8 cellular contexts compared by ENCODE assay signal in the genomic region with DNA sequence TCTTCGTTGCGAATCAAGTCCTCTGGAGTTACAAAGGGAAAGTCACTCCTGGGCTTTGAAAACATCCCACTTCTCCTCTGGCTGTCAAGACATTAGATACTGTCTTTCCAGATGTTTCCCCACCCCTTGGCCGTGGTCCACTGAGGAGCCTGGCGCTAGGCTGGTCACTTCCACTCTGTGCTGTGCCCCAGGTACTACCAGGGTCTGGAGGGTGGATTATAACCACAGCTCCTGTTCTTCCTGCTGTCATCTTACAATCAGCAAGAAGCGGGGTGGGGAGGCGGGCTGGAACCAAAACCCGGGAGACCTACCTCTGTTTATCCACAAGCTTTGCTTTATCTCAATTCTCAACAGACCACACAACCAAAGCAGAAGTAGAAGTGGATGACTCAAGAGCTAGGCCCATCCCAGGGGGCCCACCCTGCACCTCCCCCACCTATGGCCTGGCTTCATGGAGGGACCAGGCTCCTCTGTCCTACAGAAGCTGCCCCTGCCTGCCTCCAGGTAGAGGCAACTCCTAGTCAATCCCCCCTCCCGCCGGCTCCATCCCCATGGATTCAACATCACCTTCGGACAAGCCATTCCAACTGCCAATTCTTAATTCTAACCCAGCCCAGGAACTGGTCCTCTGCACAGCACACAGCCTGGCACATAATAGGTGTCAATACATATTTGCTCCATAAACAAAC. TPM values are rescaled to one million over a fixed set of nuclear protein-coding genes. Genes with fewer than 3 reads are reported as not detected.
DNase-seq lines count a peak whose midpoint lies in the region; ATAC-seq and TF ChIP-seq lines count a peak whose summit lies in the region.

No MANE protein-coding gene starts in this region.

- no peaks in the 10 kb centered on the region for H3K9me3 ChIP-seq in BLaER1 treated with 17β-estradiol and CSF1 and Interleukin-3, amounts not matched to agents 10 nM and 100 nM (replicated peaks in 1 of 11)

- peak overlapping the region in 10 of 11 experiments; percentile 44 to 73 (median 70); a peak in 20 of 22 replicates for H3K9ac ChIP-seq in BLaER1 treated with 17β-estradiol and CSF1 and Interleukin-3, amounts not matched to agents 10 nM and 100 nM
- H3K9ac ChIP-seq in KMS-11 = no peak overlapping the region

- peaks cover 98 to 100% (median 100%) of the 10 kb centered on the region in 10 experiments for H3K4me1 ChIP-seq in BLaER1 treated with 17β-estradiol and CSF1 and Interleukin-3, amounts not matched to agents 10 nM and 100 nM
- peaks cover 100% of the 10 kb centered on the region for H3K4me1 ChIP-seq in KMS-11 (ENCODE audit: low read depth, poor library complexity, severe bottlenecking)

- no peaks in the 10 kb centered on the region for H3K27me3 ChIP-seq in BLaER1 treated with 17β-estradiol and CSF1 and Interleukin-3, amounts not matched to agents 10 nM and 100 nM
- H3K27me3 ChIP-seq in KMS-11 (ENCODE audit: insufficient read depth, low read depth) = no peaks in the 10 kb centered on the region

- peaks cover 100% of the 10 kb centered on the region for H3K79me2 ChIP-seq in KMS-11 (ENCODE audit: insufficient read depth, low read depth)

- H3K9me3 Mint-ChIP-seq in mesothelial cell of epicardium = no peaks in the 10 kb centered on the region

- H3K4me2 ChIP-seq in BLaER1 treated with 17β-estradiol and CSF1 and Interleukin-3, amounts not matched to agents 10 nM and 100 nM = peak overlapping the region; percentile 80 to 99 (median 95)
- peak overlapping the region; percentile 99; the same call in 1 of the 2 replicates for H3K4me2 ChIP-seq in KMS-11

- H2AFZ ChIP-seq in KMS-11 (ENCODE audit: low read depth) = no peak overlapping the region

- peak overlapping the region; percentile 13 to 82 (median 77); a peak in 21 of 22 replicates for H3K27ac ChIP-seq in BLaER1 treated with 17β-estradiol and CSF1 and Interleukin-3, amounts not matched to agents 10 nM and 100 nM
- H3K27ac ChIP-seq in KMS-11 = peak overlapping the region; percentile 91; the same call in 1 of the 2 replicates
- peak overlapping the region; percentile 43 for H3K27ac ChIP-seq in adipose tissue (ENCODE audit: low read depth, low read length)

- H3K4me1 Mint-ChIP-seq in mesothelial cell of epicardium = peaks cover 96% of the 10 kb centered on the region

- H3K4me3 Mint-ChIP-seq in mesothelial cell of epicardium = peak overlapping the region; percentile 55

- 45 to 73% (median 57%) methylated on average over 10 of the region's 10 CpGs for WGBS in adipose tissue, 3 donors

- H4K20me1 ChIP-seq in BLaER1 treated with 17β-estradiol and CSF1 and Interleukin-3, amounts not matched to agents 10 nM and 100 nM = peaks cover 6 to 97% (median 82%) of the 10 kb centered on the region in 11 experiments; a peak in 17 of 22 replicates
- H4K20me1 ChIP-seq in KMS-11 (ENCODE audit: insufficient read depth) = peaks cover 30% of the 10 kb centered on the region

- H3K36me3 Mint-ChIP-seq in mesothelial cell of epicardium = peaks cover 4% of the 10 kb centered on the region

- peak overlapping the region in 9 of 10 experiments; percentile 1 to 60 (median 35); a peak in 13 of 20 replicates for H3K4me3 ChIP-seq in BLaER1 treated with 17β-estradiol and CSF1 and Interleukin-3, amounts not matched to agents 10 nM and 100 nM
- no peak overlapping the region for H3K4me3 ChIP-seq in KMS-11 (IDR thresholded peaks at IDR 0.05; ENCODE audit: insufficient read depth, low read depth, low read length)

- H3K36me3 ChIP-seq in BLaER1 treated with 17β-estradiol and CSF1 and Interleukin-3, amounts not matched to agents 10 nM and 100 nM = peaks cover 0 to 19% (median 0%) of the 10 kb centered on the region in 11 experiments; a peak in 7 of 22 replicates
- no peaks in the 10 kb centered on the region for H3K36me3 ChIP-seq in KMS-11 (ENCODE audit: insufficient read depth)

- no peaks in the 10 kb centered on the region for H3K27me3 Mint-ChIP-seq in mesothelial cell of epicardium (ENCODE audit: low read depth)

- DNase-seq in mesothelial cell of epicardium (ENCODE audit: low spot score in 2 of 2, unreplicated experiment in 2 of 2) = no peak
- DNase-seq in foreskin melanocyte = no peak

- no peak for TF ChIP-seq CTCF in KMS-11 (conservative IDR thresholded peaks at IDR 0.05; ENCODE audit: low read depth, low read length)
- TF ChIP-seq CTCF in mesothelial cell of epicardium (IDR thresholded peaks at IDR 0.05; ENCODE audit: unreplicated experiment) = no peak

- ATAC-seq in GM21529 (IDR thresholded peaks at IDR 0.05; ENCODE audit: unreplicated experiment) (no peak), GM21723 (IDR thresholded peaks at IDR 0.05; ENCODE audit: unreplicated experiment) (no peak), GM19455 (IDR thresholded peaks at IDR 0.05; ENCODE audit: unreplicated experiment) (no peak)

- H3K27ac Mint-ChIP-seq in mesothelial cell of epicardium = peak overlapping the region; percentile 99

RNA-seq across cellular contexts. Expression of a gene that starts 17.8 kb away (rescaled TPM):
- 10 to 100 TPM in 2 of 3 donors, 1 to 10 TPM in 1; 6.8 to 53.8 (median 18.1) TPM for polyA plus RNA-seq in adipose tissue
- total RNA-seq in mesothelial cell of epicardium = 75.5 to 77.6 TPM (median 76.8 TPM) in 3 replicates
